In genomic region chr9:6433405-6433804, GRCh38 we compare ENCODE assay signal across 13 cellular contexts. TPM values are rescaled to one million over a fixed set of nuclear protein-coding genes. Genes with fewer than 3 reads are reported as not detected.
DNase-seq lines count a peak whose midpoint lies in the region; ATAC-seq and TF ChIP-seq lines count a peak whose summit lies in the region.
"Had no signal": no experiment of that assay in that cellular context is flagged by ENCODE, and none has a peak within 500 bp of the region (broad histone marks: within the 10 kb centered on the region; RNA-seq: fewer than 3 reads in every experiment).

No MANE protein-coding gene starts in this region.

- CTCF ChIA-PET in mammary epithelial cell (lab: Charles Lee; ENCODE audit: low non-redundant PET): interaction anchor here (0.6 to 0.9 kb wide), 2 partner anchors 38 to 55 kb away, joined by 3 to 7 read pairs; no protein-coding TSS in a partner anchor
- CTCF ChIA-PET in naive thymus-derived CD4-positive, alpha-beta T cell (lab: Charles Lee): no interaction called here

- H3K9ac ChIP-seq in mammary epithelial cell (ENCODE audit: insufficient read depth, low read length): no peak overlapping the region

- H3K9me3 ChIP-seq in mammary epithelial cell (replicated peaks; ENCODE audit: insufficient read depth, low read length): no peaks in the 10 kb centered on the region
- no peaks in the 10 kb centered on the region for H3K9me3 ChIP-seq in naive thymus-derived CD4-positive, alpha-beta T cell (ENCODE audit: control insufficient read depth in 2 of 3, low read length in 3 of 3)
- H3K9me3 ChIP-seq: left lung, pancreas had no signal

- intact Hi-C loops in mammary epithelial cell (cut with micrococcal nuclease): no loop called here
- intact Hi-C loops in naive thymus-derived CD4-positive, alpha-beta T cell (cut with micrococcal nuclease): no loop called here

- H3K36me3 ChIP-seq in mammary epithelial cell (ENCODE audit: insufficient read depth, low read length): peaks cover 13% of the 10 kb centered on the region
- peaks cover 0 to 11% (median 0%) of the 10 kb centered on the region in 3 experiments for H3K36me3 ChIP-seq in naive thymus-derived CD4-positive, alpha-beta T cell (ENCODE audit: control insufficient read depth in 2 of 3, insufficient read depth in 3 of 3, low read length in 3 of 3)

- POLR2A ChIA-PET in naive thymus-derived CD4-positive, alpha-beta T cell (lab: Charles Lee): interaction anchor here (3.5 kb wide), 1 partner anchor 21 kb away, joined by 17 read pairs; the partner anchor contains the start of gene UHRF2

- peaks cover 3% of the 10 kb centered on the region for H4K20me1 ChIP-seq in mammary epithelial cell (ENCODE audit: insufficient read depth, low read length)

- in situ Hi-C loops in Caki2 (cut with HindIII; ENCODE audit: low pct_unique_long_range_greater_than_20kb, low sequenced_read_pairs): no loop called here
- in situ Hi-C loops in mammary epithelial cell (cut with MboI; ENCODE audit: low sequenced_read_pairs in 2 of 2): no loop called here

- no peaks in the 10 kb centered on the region for H3K27me3 ChIP-seq in mammary epithelial cell (ENCODE audit: insufficient read depth, low read length)
- no peaks in the 10 kb centered on the region for H3K27me3 ChIP-seq in naive thymus-derived CD4-positive, alpha-beta T cell (ENCODE audit: control insufficient read depth in 2 of 2, insufficient read depth in 2 of 2, low read length in 2 of 2)
- H3K27me3 ChIP-seq: left lung, pancreas had no signal

- DNase-seq in Caki2 (ENCODE audit: low read depth) (peak; percentile 40), mammary epithelial cell (peak; percentile 56), C1 segment of cervical spinal cord (lab: John Stamatoyannopoulos, UW) (no peak)
- no peak for DNase-seq in naive thymus-derived CD4-positive, alpha-beta T cell
- DNase-seq: cerebellar nuclear complex; KBM-7; left lung; pancreas; stimulated activated naive CD4-positive, alpha-beta T cell treated with Interleukin-2 at 50 U/mL for 16 hours; SW 1271 had no signal

- no peaks in the 10 kb centered on the region for H3K27me3 Mint-ChIP-seq in naive thymus-derived CD4-positive, alpha-beta T cell

- H3K4me3 ChIP-seq in mammary epithelial cell (replicated peaks in 1 of 3; ENCODE audit: insufficient read depth in 1 of 3, low read depth in 2 of 3, low read length in 3 of 3): no peak overlapping the region
- H3K4me3 ChIP-seq in naive thymus-derived CD4-positive, alpha-beta T cell (ENCODE audit: low read length): no peak overlapping the region
- H3K4me3 ChIP-seq: left lung, pancreas had no signal

- H2AFZ ChIP-seq in mammary epithelial cell (ENCODE audit: low read depth, low read length): no peak overlapping the region

- dilution Hi-C loops in mammary epithelial cell (cut with HindIII; ENCODE audit: low sequenced_read_pairs): no loop called here

- 49% methylated on average over 2 of the region's 2 CpGs for WGBS in mammary epithelial cell (ENCODE audit: low coverage, missing lambda C conversion rate)

- H3K4me2 ChIP-seq in mammary epithelial cell (ENCODE audit: insufficient read depth, low read depth, low read length): no peak overlapping the region

- peaks cover 0 to 38% (median 22%) of the 10 kb centered on the region in 5 donors for H3K36me3 Mint-ChIP-seq in naive thymus-derived CD4-positive, alpha-beta T cell

- ATAC-seq in HG02610 (IDR thresholded peaks at IDR 0.05; ENCODE audit: unreplicated experiment) (peak; percentile 32), GM19452 (IDR thresholded peaks at IDR 0.05; ENCODE audit: unreplicated experiment) (no peak), GM21515 (IDR thresholded peaks at IDR 0.05; ENCODE audit: unreplicated experiment) (no peak)
- peak; percentile 30 for ATAC-seq in naive thymus-derived CD4-positive, alpha-beta T cell
- ATAC-seq: left lung, pancreas had no signal

- peaks cover 100% of the 10 kb centered on the region for H3K79me2 ChIP-seq in mammary epithelial cell (ENCODE audit: insufficient read depth, low read length)

- BruUV-seq in mammary epithelial cell (replicated peaks; lab: Mats Ljungman, UMichigan): no TSS peak

- peak overlapping the region; percentile 12 for H3K27ac ChIP-seq in mammary epithelial cell (ENCODE audit: insufficient read depth, low read depth, low read length)
- no peak overlapping the region for H3K27ac ChIP-seq in naive thymus-derived CD4-positive, alpha-beta T cell (ENCODE audit: low read depth, low read length)
- H3K27ac ChIP-seq: left lung, pancreas had no signal

- peaks cover 5% of the 10 kb centered on the region for H3K4me1 ChIP-seq in mammary epithelial cell (ENCODE audit: insufficient read depth, low read length)
- peaks cover 24 to 50% of the 10 kb centered on the region in 2 donors for H3K4me1 ChIP-seq in naive thymus-derived CD4-positive, alpha-beta T cell (ENCODE audit: control insufficient read depth in 2 of 2, insufficient read depth in 2 of 2, low read length in 2 of 2)

- peaks cover 48 to 84% (median 65%) of the 10 kb centered on the region in 7 donors for H3K4me1 Mint-ChIP-seq in naive thymus-derived CD4-positive, alpha-beta T cell

- peak overlapping the region in 2 of 9 donors; percentile 3 to 5 for H3K27ac Mint-ChIP-seq in naive thymus-derived CD4-positive, alpha-beta T cell

- no peak for TF ChIP-seq CTCF in mammary epithelial cell (conservative IDR thresholded peaks at IDR 0.05 in 1 of 2, IDR thresholded peaks at IDR 0.05 in 1 of 2; ENCODE audit: extremely low read depth in 1 of 2, insufficient read depth in 1 of 2, low read depth in 1 of 2, low read length in 2 of 2)

- H3K9me3 Mint-ChIP-seq in naive thymus-derived CD4-positive, alpha-beta T cell: no peaks in the 10 kb centered on the region

- peak overlapping the region in 2 of 10 donors; percentile 28 to 34 for H3K4me3 Mint-ChIP-seq in naive thymus-derived CD4-positive, alpha-beta T cell

RNA-seq across cellular contexts. Expression of gene UHRF2, which starts 20.4 kb away (rescaled TPM):
- 4.8 and 6.0 TPM in 2 replicates for total RNA-seq in Caki2 (2014; rRNA removed; shearing (Covaris generic); ENCODE audit: low replicate concordance)
- total RNA-seq in mammary epithelial cell: 10 to 100 TPM; 45.5 to 72.0 TPM
- 31.9 TPM for polyA plus RNA-seq in mammary epithelial cell
- polyA minus RNA-seq in mammary epithelial cell: 54.6 TPM
- 100 to 1,000 TPM in 3 of 5 experiments, 10 to 100 TPM in 2; 78.7 to 117 (median 111) TPM for total RNA-seq in naive thymus-derived CD4-positive, alpha-beta T cell
- polyA plus RNA-seq in naive thymus-derived CD4-positive, alpha-beta T cell: 10 to 100 TPM; 11.4 to 12.8 TPM

Comparison
In these comparisons a context has a peak if more than half of its experiments do, and no peak if none do; other contexts are left out.
1. DNase-seq: peak in Caki2 (single experiment) and mammary epithelial cell (single experiment); none in naive thymus-derived CD4-positive, alpha-beta T cell (0 of 9) and C1 segment of cervical spinal cord (0 of 14).
2. ATAC-seq: peak in HG02610 (single experiment) and naive thymus-derived CD4-positive, alpha-beta T cell (single experiment); none in GM19452 (single experiment) and GM21515 (single experiment).